11 cellular contexts compared by ENCODE assay signal in genomic region chr17:2883544-2884203, GRCh38.
DNase-seq lines count a peak whose midpoint lies in the region; ATAC-seq and TF ChIP-seq lines count a peak whose summit lies in the region.
"Had no signal": no experiment of that assay in that cellular context is flagged by ENCODE, and none has a peak within 500 bp of the region (broad histone marks: within the 10 kb centered on the region; RNA-seq: fewer than 3 reads in every experiment).

No MANE protein-coding gene starts in this region.

- H3K27me3 Mint-ChIP-seq in activated B cell treated with CpG ODN at 0.5 μM for 24 hours (no peaks in the 10 kb centered on the region), chondrocyte (ENCODE audit: low read depth) (peaks cover 7% of the 10 kb centered on the region)

- H3K9me3 Mint-ChIP-seq in activated B cell treated with CpG ODN at 0.5 μM for 24 hours (peaks cover 2% of the 10 kb centered on the region), chondrocyte (ENCODE audit: low read depth) (no peaks in the 10 kb centered on the region)

- H3K36me3 Mint-ChIP-seq in activated B cell treated with CpG ODN at 0.5 μM for 24 hours (ENCODE audit: low read depth) (no peaks in the 10 kb centered on the region), chondrocyte (ENCODE audit: low read depth) (no peaks in the 10 kb centered on the region)

- H3K4me1 Mint-ChIP-seq in activated B cell treated with CpG ODN at 0.5 μM for 24 hours, result peaks cover 12% of the 10 kb centered on the region
- H3K4me1 Mint-ChIP-seq in chondrocyte (ENCODE audit: low read depth), result peaks cover 15% of the 10 kb centered on the region

- ATAC-seq in activated B cell treated with CpG ODN at 0.5 μM for 24 hours (ENCODE audit: low read depth), result peak; percentile 52
- ATAC-seq in left colon, result peak; percentile 49
- no peak for ATAC-seq in GM21381 (IDR thresholded peaks at IDR 0.05; ENCODE audit: unreplicated experiment)

- CTCF ChIA-PET in activated B cell treated with CpG ODN at 0.5 μM for 24 hours (lab: Charles Lee), result no interaction called here

- H3K4me3 ChIP-seq in NB4 (ENCODE audit: low read depth, low read length), result no peak overlapping the region
- H3K4me3 ChIP-seq: esophagus squamous epithelium had no signal

- TF ChIP-seq CTCF in NB4 (IDR thresholded peaks at IDR 0.05; ENCODE audit: low read depth, low read length) (no peak), activated B cell treated with CpG ODN at 0.5 μM for 24 hours (IDR thresholded peaks at IDR 0.05) (no peak), chondrocyte (IDR thresholded peaks at IDR 0.05) (no peak)

- peak; percentile 69 for DNase-seq in DMS53 treated with DMSO at 0.1 percent for 48 hours (lab: John Stamatoyannopoulos, UW; ENCODE audit: unreplicated experiment)
- DNase-seq in NB4 (ENCODE audit: low read depth), result peak; percentile 87
- no peak for DNase-seq in activated B cell treated with CpG ODN at 0.5 μM for 24 hours
- DNase-seq in left colon, result no peak
- DNase-seq in stimulated activated CD4-positive, alpha-beta T cell treated with anti-CD3 and anti-CD28 coated beads, Interleukin-15, amount 100 ng/mL, for 24 hours, result no peak
- no peak for DNase-seq in chondrocyte (ENCODE audit: low spot score)
- no peak for DNase-seq in cerebellar cortex (ENCODE audit: low spot score)
- DNase-seq: esophagus squamous epithelium; nucleus accumbens; stimulated activated CD8-positive, alpha-beta memory T cell treated with anti-CD3 and anti-CD28 coated beads, Interleukin-4, amount 100 ng/mL, for 48 hours had no signal

- intact Hi-C loops in activated B cell treated with CpG ODN at 0.5 μM for 24 hours (cut with micrococcal nuclease), result no loop called here
- intact Hi-C loops in left colon (cut with DNase I, micrococcal nuclease), result no loop called here

- H3K4me3 Mint-ChIP-seq in activated B cell treated with CpG ODN at 0.5 μM for 24 hours (no peak overlapping the region), chondrocyte (ENCODE audit: unreplicated experiment) (no peak overlapping the region)

- no peak overlapping the region for H3K27ac Mint-ChIP-seq in activated B cell treated with CpG ODN at 0.5 μM for 24 hours
- no peak overlapping the region for H3K27ac Mint-ChIP-seq in chondrocyte (ENCODE audit: unreplicated experiment)

- POLR2A ChIA-PET in activated B cell treated with CpG ODN at 0.5 μM for 24 hours (lab: Charles Lee), result no interaction called here

- TF ChIP-seq POLR2A in NB4 (IDR thresholded peaks at IDR 0.05; ENCODE audit: extremely low read depth, insufficient read length), result no peak

Comparison
In these comparisons a context has a peak if more than half of its experiments do, and no peak if none do; other contexts are left out.
1. DNase-seq: peak in DMS53 treated with DMSO at 0.1 percent for 48 hours (single experiment) and NB4 (single experiment); none in activated B cell treated with CpG ODN at 0.5 μM for 24 hours (single experiment), left colon (0 of 2), stimulated activated CD4-positive, alpha-beta T cell treated with anti-CD3 and anti-CD28 coated beads, Interleukin-15, amount 100 ng/mL, for 24 hours (single experiment), chondrocyte (single experiment) and cerebellar cortex (single experiment).